ENCODE assay signal across 8 cellular contexts in the genomic region with DNA sequence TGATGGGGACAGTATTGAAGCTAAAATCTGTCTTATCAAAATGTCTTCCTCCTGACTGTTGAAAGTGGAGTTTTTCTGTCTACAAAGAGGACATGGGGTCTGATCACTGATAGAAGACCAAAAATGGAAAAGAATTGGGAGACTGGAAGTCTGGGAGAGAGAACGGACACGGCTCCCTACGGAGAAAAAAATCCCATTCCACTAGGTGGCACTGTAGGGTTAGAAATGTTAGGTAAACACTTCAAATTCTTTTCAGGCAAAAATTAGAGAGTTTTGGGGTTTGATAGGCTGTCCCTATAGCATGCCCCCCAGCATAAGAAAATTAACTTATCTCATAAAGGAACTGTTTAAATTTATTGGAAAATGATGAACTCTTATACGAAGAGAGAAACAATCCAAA.
DNase-seq lines count a peak whose midpoint lies in the region; ATAC-seq, FAIRE-seq and TF ChIP-seq lines count a peak whose summit lies in the region.

No MANE protein-coding gene starts in this region.

- H2AFZ ChIP-seq in HepG2 (ENCODE audit: low read length) = no peak overlapping the region

- H4K20me1 ChIP-seq in HepG2 (ENCODE audit: insufficient read depth, low read length) = no peaks in the 10 kb centered on the region

- no peak for TF ChIP-seq EP300 in HepG2 (IDR thresholded peaks at IDR 0.05; ENCODE audit: low read depth in 2 of 2, low read length in 2 of 2)
- no peak for TF ChIP-seq EP300 in HepG2 (CRISPR knock-in tag; IDR thresholded peaks at IDR 0.05; ENCODE audit: borderline replicate concordance)

- H3K9me3 Mint-ChIP-seq in Caco-2 (ENCODE audit: unreplicated experiment) = no peaks in the 10 kb centered on the region

- H3K36me3 ChIP-seq in Caco-2 (ENCODE audit: control insufficient read depth, insufficient read depth, low read length) (no peaks in the 10 kb centered on the region), adipocyte (ENCODE audit: control insufficient read depth, insufficient read depth, low read length, severe bottlenecking) (no peaks in the 10 kb centered on the region), HepG2 (replicated peaks in 1 of 2; ENCODE audit: control insufficient read depth in 1 of 2, insufficient read depth in 2 of 2, low read length in 2 of 2) (no peaks in the 10 kb centered on the region)

- no peaks in the 10 kb centered on the region for H3K36me3 Mint-ChIP-seq in Caco-2 (ENCODE audit: insufficient read depth, unreplicated experiment)

- no peak for TF ChIP-seq RAD21 in HepG2 (CRISPR knock-in tag; IDR thresholded peaks at IDR 0.05)

- H3K4me1 ChIP-seq in Caco-2 (no peaks in the 10 kb centered on the region), adipocyte (ENCODE audit: control insufficient read depth, insufficient read depth, low read length) (no peaks in the 10 kb centered on the region), HepG2 (ENCODE audit: insufficient read depth, low read length) (no peaks in the 10 kb centered on the region)

- no peaks in the 10 kb centered on the region for H3K79me2 ChIP-seq in HepG2 (ENCODE audit: insufficient read depth, low read length)

- no peaks in the 10 kb centered on the region for H3K27me3 ChIP-seq in Caco-2 (replicated peaks; ENCODE audit: control insufficient read depth, insufficient read depth, low read length)
- H3K27me3 ChIP-seq in adipocyte (replicated peaks; ENCODE audit: control insufficient read depth, insufficient read depth, low read length) = peaks cover 8% of the 10 kb centered on the region
- no peaks in the 10 kb centered on the region for H3K27me3 ChIP-seq in HepG2 (ENCODE audit: control insufficient read depth in 1 of 2, insufficient read depth in 2 of 2, low read length in 2 of 2)

- H3K9ac ChIP-seq in adipocyte (ENCODE audit: low read length) (no peak overlapping the region), HepG2 (ENCODE audit: insufficient read depth, low read depth, low read length) (no peak overlapping the region)

- intact Hi-C loops in Caco-2 (cut with micrococcal nuclease; ENCODE audit: unreplicated experiment) (loop anchor here (1.0 kb wide), 2 partner anchors 184 to 788 kb away; no protein-coding TSS in a partner anchor), HepG2 (cut with micrococcal nuclease; ENCODE audit: unreplicated experiment) (loop anchor here (1.0 to 2.0 kb wide), 2 partner anchors 184 to 414 kb away; no protein-coding TSS in a partner anchor)

- DNase-seq in Caco-2 (peak in 1 of 2 experiments; percentile 39), HPDE6-E6E7 (ENCODE audit: extremely low spot score) (peak; percentile 0), adipocyte (ENCODE audit: low read depth) (peak; percentile 39), HepG2 (ENCODE audit: low spot score) (peak; percentile 1), NCI-H226 (no peak)
- no peak for DNase-seq in activated CD8-positive, alpha-beta memory T cell treated with anti-CD3 and anti-CD28 coated beads for 24 hours
- DNase-seq in NK-92 treated with Interleukin-12 subunit alpha and Interleukin-12 subunit beta, amount 100 ng/mL, for 24 hours (lab: John Stamatoyannopoulos, UW) = no peak

- no peak overlapping the region for H3K4me2 ChIP-seq in HepG2 (ENCODE audit: low read depth, low read length)

- H3K4me3 Mint-ChIP-seq in Caco-2 (ENCODE audit: unreplicated experiment) = no peak overlapping the region

- POLR2A ChIA-PET in Caco-2 (lab: Charles Lee) = no interaction called here
- POLR2A ChIA-PET in HepG2 (lab: Yijun Ruan, JAX) = no interaction called here

- ATAC-seq in HepG2 = no peak
- no peak for ATAC-seq in HG03095 (IDR thresholded peaks at IDR 0.05; ENCODE audit: unreplicated experiment)

- no peak overlapping the region for H3K27ac ChIP-seq in HepG2 (ENCODE audit: extremely low read length, insufficient read depth, low read length)

- H3K4me3 ChIP-seq in Caco-2 (ENCODE audit: low read depth, low read length) (no peak overlapping the region), adipocyte (ENCODE audit: low read length) (no peak overlapping the region), HepG2 (replicated peaks in 1 of 3; ENCODE audit: insufficient read depth in 1 of 3, low read depth in 2 of 3, low read length in 3 of 3) (no peak overlapping the region)

- no peak for FAIRE-seq in HepG2 (lab: Jason Lieb, UNC)

- 23% methylated on average over 4 of the region's 4 CpGs for WGBS in HepG2 (ENCODE audit: low lambda C conversion rate)

- CTCF ChIA-PET in Caco-2 (lab: Charles Lee) = no interaction called here
- CTCF ChIA-PET in HepG2 (lab: Yijun Ruan, JAX; ENCODE audit: low intra/inter-chr PET ratio, low total read pairs) = no interaction called here

- no peaks in the 10 kb centered on the region for H3K4me1 Mint-ChIP-seq in Caco-2 (ENCODE audit: low read depth, unreplicated experiment)

- BruUV-seq in Caco-2 (replicated peaks; lab: Mats Ljungman, UMichigan) (no TSS peak), HepG2 (replicated peaks; lab: Mats Ljungman, UMichigan) (no TSS peak)

- H3K9me3 ChIP-seq in Caco-2 = no peaks in the 10 kb centered on the region
- peaks cover 13% of the 10 kb centered on the region for H3K9me3 ChIP-seq in adipocyte (ENCODE audit: control insufficient read depth, low read length)
- no peaks in the 10 kb centered on the region for H3K9me3 ChIP-seq in HepG2 (ENCODE audit: low read length)

- no peak overlapping the region for H3K27ac Mint-ChIP-seq in Caco-2 (ENCODE audit: unreplicated experiment)

- TF ChIP-seq CTCF in Caco-2 (IDR thresholded peaks at IDR 0.05; ENCODE audit: insufficient read depth in 1 of 2, low read depth in 1 of 2, low read length in 1 of 2, severe bottlenecking in 1 of 2, unreplicated experiment in 1 of 2) (peak; percentile 36 to 47), HepG2 (CRISPR knock-in tag; IDR thresholded peaks at IDR 0.05) (peak; percentile 55)

- H3K27me3 Mint-ChIP-seq in Caco-2 (ENCODE audit: insufficient read depth, unreplicated experiment) = no peaks in the 10 kb centered on the region

- no peak for TF ChIP-seq POLR2A in HepG2 (IDR thresholded peaks at IDR 0.05; ENCODE audit: insufficient read depth in 1 of 2, low read depth in 2 of 2, low read length in 2 of 2)

- in situ Hi-C loops in HepG2 (cut with HindIII; ENCODE audit: extremely low pct_ligation_motif_present, low pct_unique_long_range_greater_than_20kb) = loop anchor here (25.0 kb wide), 1 partner anchor 188 kb away; no protein-coding TSS in a partner anchor

TF ChIP-seq in HepG2, 621 proteins besides CTCF, POLR2A, EP300 and RAD21:
- TF ChIP-seq ZFX (CRISPR knock-in tag; IDR thresholded peaks at IDR 0.05; ENCODE audit: low read depth) (no peak), ZKSCAN8 (CRISPR knock-in tag; IDR thresholded peaks at IDR 0.05; ENCODE audit: borderline replicate concordance) (no peak), STAG1 (CRISPR knock-in tag; IDR thresholded peaks at IDR 0.05) (peak; percentile 52)

Comparison
In these comparisons a context has a peak if more than half of its experiments do, and no peak if none do; other contexts are left out.
1. DNase-seq: peak in HPDE6-E6E7 (single experiment), adipocyte (single experiment) and HepG2 (single experiment); none in activated CD8-positive, alpha-beta memory T cell treated with anti-CD3 and anti-CD28 coated beads for 24 hours (single experiment), NK-92 treated with Interleukin-12 subunit alpha and Interleukin-12 subunit beta, amount 100 ng/mL, for 24 hours (single experiment) and NCI-H226 (single experiment).